Comparison of ENCODE assay signal across 33 cellular contexts in genomic region chr14:78713716-78714115, GRCh38.
"Had no signal": no experiment of that assay in that cellular context is flagged by ENCODE, and none has a peak within 500 bp of the region (broad histone marks: within the 10 kb centered on the region; RNA-seq: fewer than 3 reads in every experiment).

No MANE protein-coding gene starts in this region.

- H3K9me3 ChIP-seq: adrenal gland, ascending aorta, body of pancreas, breast epithelium had no signal

- FAIRE-seq: astrocyte, bronchial epithelial cell had no signal

- DNase-seq: activated effector memory CD4-positive, alpha-beta T cell treated with anti-CD3 and anti-CD28 coated beads, Interleukin-2, amount 50 U/mL, for 16 hours; activated effector memory CD4-positive, alpha-beta T cell treated with Interleukin-2 at 50 U/mL for 16 hours; activated gamma-delta T cell; activated gamma-delta T cell treated with Interleukin-2 at 50 U/mL for 16 hours; activated naive CD4-positive, alpha-beta T cell; activated naive CD4-positive, alpha-beta T cell treated with anti-CD3 and anti-CD28 coated beads for 36 hours; activated naive CD4-positive, alpha-beta T cell treated with anti-CD3 and anti-CD28 coated beads, Interleukin-2, amount 10 ng/mL, durations not matched to agents 7 days and 5 days; activated naive CD4-positive, alpha-beta T cell treated with anti-CD3 and anti-CD28 coated beads, Interleukin-2, amount 50 U/mL, for 16 hours; activated naive CD4-positive, alpha-beta T cell treated with Interleukin-2 at 50 U/mL for 16 hours; activated naive CD8-positive, alpha-beta T cell treated with anti-CD3 and anti-CD28 coated beads for 36 hours; activated naive CD8-positive, alpha-beta T cell treated with anti-CD3 and anti-CD28 coated beads, Interleukin-2, amount 10 ng/mL, durations not matched to agents 7 days and 5 days; activated naive CD8-positive, alpha-beta T cell treated with anti-CD3 and anti-CD28 coated beads, Interleukin-2, amount 50 U/mL, for 24 hours; activated T-cell treated with anti-CD3 and anti-CD28 coated beads, Interleukin-2, amount 50 U/mL, for 24 hours; activated T-cell treated with anti-CD3 and anti-CD28 coated beads, Interleukin-2, amount 50 U/mL, for 4 hours; activated T-cell treated with anti-CD3 and anti-CD28 coated beads, Interleukin-2, amount 50 U/mL, for 48 hours; activated T-cell treated with anti-CD3 and anti-CD28 coated beads, Interleukin-2, amount 50 U/mL, for 72 hours; adrenal gland; amniotic stem cell; amygdala; anterior cingulate cortex; aorta; body of pancreas; brain microvascular endothelial cell; caudate nucleus; central memory CD4-positive, alpha-beta T cell; cerebellar nuclear complex had no signal

- H3K27me3 ChIP-seq: adrenal gland, ascending aorta, body of pancreas, brain microvascular endothelial cell, breast epithelium, cardiac muscle cell had no signal

- ATAC-seq: activated naive CD4-positive, alpha-beta T cell treated with anti-CD3 and anti-CD28 coated beads, Interleukin-2, amount 50 U/mL, for 72 hours; activated naive CD8-positive, alpha-beta T cell treated with anti-CD3 and anti-CD28 coated beads, Interleukin-2, amount 50 U/mL, for 24 hours; activated T-cell treated with anti-CD3 and anti-CD28 coated beads, Interleukin-2, amount 50 U/mL, for 4 hours; activated T-cell treated with anti-CD3 and anti-CD28 coated beads, Interleukin-2, amount 50 U/mL, for 72 hours; activated T-helper 17 cell treated with anti-CD3 and anti-CD28 coated beads, Interleukin-2, amount 50 U/mL, for 72 hours; body of pancreas had no signal

- H3K36me3 ChIP-seq: adrenal gland, ascending aorta, brain microvascular endothelial cell, breast epithelium, cardiac muscle cell had no signal

- H3K4me3 ChIP-seq: adrenal gland, ascending aorta, body of pancreas, breast epithelium, cardiac muscle cell had no signal

- H3K4me1 ChIP-seq: adrenal gland, ascending aorta, body of pancreas, breast epithelium had no signal

- H3K27ac ChIP-seq: adrenal gland, ascending aorta, body of pancreas, brain microvascular endothelial cell, breast epithelium, cardiac muscle cell had no signal
